In genomic region chr3:19748782-19749447, GRCh38 we compare ENCODE assay signal across 22 cellular contexts.
DNase-seq lines count a peak whose midpoint lies in the region; ATAC-seq, FAIRE-seq and TF ChIP-seq lines count a peak whose summit lies in the region.
"Had no signal": no experiment of that assay in that cellular context is flagged by ENCODE, and none has a peak within 500 bp of the region (broad histone marks: within the 10 kb centered on the region; RNA-seq: fewer than 3 reads in every experiment).

No MANE protein-coding gene starts in this region.

- H3K18ac ChIP-seq in H1 (ENCODE audit: extremely low read depth, low read length): no peak overlapping the region

- no peak overlapping the region for H4K91ac ChIP-seq in H1 (replicated peaks; ENCODE audit: insufficient read length, low read length)

- no peak overlapping the region for H3K23ac ChIP-seq in H1 (ENCODE audit: insufficient read length)

- intact Hi-C loops in colonic mucosa (cut with DNase I): no loop called here
- intact Hi-C loops in testis (cut with DNase I; ENCODE audit: low total_unique reads): no loop called here

- H3K4me1 Mint-ChIP-seq in stimulated activated naive CD8-positive, alpha-beta T cell treated with anti-CD3 and anti-CD28 coated beads, Interleukin-15, amount 100 ng/mL, for 72 hours: no peaks in the 10 kb centered on the region
- no peaks in the 10 kb centered on the region for H3K4me1 Mint-ChIP-seq in stimulated activated memory B cell treated with anti-CD40 and anti-IgM and Interleukin-4, amounts not matched to agents 10 μg/mL and 1 μg/mL and 100 μg/mL, for 72 hours
- H3K4me1 Mint-ChIP-seq: B cell; CD4-positive, CD25-positive, alpha-beta regulatory T cell; CD8-positive, alpha-beta memory T cell; IgD-negative memory B cell had no signal

- no peaks in the 10 kb centered on the region for H3K36me3 Mint-ChIP-seq in stimulated activated memory B cell treated with anti-CD40 and anti-IgM and Interleukin-4, amounts not matched to agents 10 μg/mL and 1 μg/mL and 100 μg/mL, for 72 hours
- H3K36me3 Mint-ChIP-seq: CD4-positive, CD25-positive, alpha-beta regulatory T cell had no signal

- no peak overlapping the region for H3K4me3 ChIP-seq in H1 (ENCODE audit: extremely low read depth in 1 of 4, insufficient read depth in 2 of 4, low read depth in 3 of 4, low read length in 4 of 4)
- H3K4me3 ChIP-seq in colonic mucosa: no peak overlapping the region
- H3K4me3 ChIP-seq in testis: no peak overlapping the region
- H3K4me3 ChIP-seq: BLaER1 treated with 17β-estradiol and CSF1 and Interleukin-3, amounts not matched to agents 10 nM and 100 nM; GM23248 had no signal

- no peak overlapping the region for H3K4me2 ChIP-seq in H1 (ENCODE audit: insufficient read depth in 1 of 2, low read depth in 2 of 2, low read length in 2 of 2)
- H3K4me2 ChIP-seq: BLaER1 treated with 17β-estradiol and CSF1 and Interleukin-3, amounts not matched to agents 10 nM and 100 nM had no signal

- CTCF ChIA-PET in H1 (lab: Charles Lee; ENCODE audit: partially characterized antibody): no interaction called here

- H3K56ac ChIP-seq in H1 (replicated peaks; ENCODE audit: insufficient read length, low read depth, low read length): no peak overlapping the region

- H3K14ac ChIP-seq in H1 (ENCODE audit: insufficient read length): no peak overlapping the region

- peak; percentile 7 for ATAC-seq in stimulated activated naive CD8-positive, alpha-beta T cell treated with anti-CD3 and anti-CD28 coated beads, Interleukin-15, amount 100 ng/mL, for 72 hours
- no peak for ATAC-seq in stimulated activated naive CD8-positive, alpha-beta T cell treated with anti-CD3 and anti-CD28 coated beads, Interleukin-15, Interleukin-2, amounts not matched to agents 100 U/mL and 50 U/mL, for 24 hours
- peak; percentile 20 for ATAC-seq in stimulated activated memory B cell treated with anti-CD40 and anti-IgM and Interleukin-4, amounts not matched to agents 10 μg/mL and 1 μg/mL and 100 μg/mL, for 72 hours
- ATAC-seq: HCT116, HepG2 had no signal

- FAIRE-seq in H1 (lab: Jason Lieb, UNC): no peak
- FAIRE-seq: GM12892, GM18507, H54, HepG2 had no signal

- H3K27me3 ChIP-seq in H1 (replicated peaks in 1 of 4; ENCODE audit: control insufficient read depth in 3 of 4, extremely low read depth in 1 of 4, insufficient read depth in 3 of 4, low read length in 3 of 4): no peaks in the 10 kb centered on the region
- H3K27me3 ChIP-seq in colonic mucosa: no peaks in the 10 kb centered on the region
- no peaks in the 10 kb centered on the region for H3K27me3 ChIP-seq in testis
- H3K27me3 ChIP-seq: BLaER1 treated with 17β-estradiol and CSF1 and Interleukin-3, amounts not matched to agents 10 nM and 100 nM had no signal

- no peak overlapping the region for H4K5ac ChIP-seq in H1 (ENCODE audit: insufficient read length, low read depth, low read length)

- H4K20me1 ChIP-seq in H1 (replicated peaks in 1 of 2; ENCODE audit: control insufficient read depth in 1 of 2, insufficient read depth in 2 of 2, low read length in 2 of 2): no peaks in the 10 kb centered on the region
- H4K20me1 ChIP-seq: BLaER1 treated with 17β-estradiol and CSF1 and Interleukin-3, amounts not matched to agents 10 nM and 100 nM had no signal

- no peak overlapping the region for H2BK20ac ChIP-seq in H1 (ENCODE audit: low read length)

- H2BK5ac ChIP-seq in H1 (ENCODE audit: low read depth, low read length): no peak overlapping the region

- H2AFZ ChIP-seq in H1 (ENCODE audit: low read length): 0 out of 2 replicates have a peak overlapping the region, but pooled peaks have one; percentile 7
- H2AFZ ChIP-seq: GM23248 had no signal

- no peak overlapping the region for H3K4me3 Mint-ChIP-seq in stimulated activated naive CD8-positive, alpha-beta T cell treated with anti-CD3 and anti-CD28 coated beads, Interleukin-15, amount 100 ng/mL, for 72 hours
- no peak overlapping the region for H3K4me3 Mint-ChIP-seq in stimulated activated memory B cell treated with anti-CD40 and anti-IgM and Interleukin-4, amounts not matched to agents 10 μg/mL and 1 μg/mL and 100 μg/mL, for 72 hours
- H3K4me3 Mint-ChIP-seq: B cell; CD4-positive, CD25-positive, alpha-beta regulatory T cell; CD8-positive, alpha-beta memory T cell; HFFc6; IgD-negative memory B cell had no signal

- TF ChIP-seq EP300 in H1 (IDR thresholded peaks at IDR 0.05; ENCODE audit: borderline replicate concordance in 1 of 2, low read depth in 2 of 2, low read length in 2 of 2): no peak

- H2BK15ac ChIP-seq in H1 (ENCODE audit: low read length): no peak overlapping the region

- no peaks in the 10 kb centered on the region for H3K9me3 ChIP-seq in H1 (ENCODE audit: insufficient read depth in 2 of 2, low read depth in 1 of 2, low read length in 1 of 2)
- no peaks in the 10 kb centered on the region for H3K9me3 ChIP-seq in colonic mucosa
- H3K9me3 ChIP-seq in testis: no peaks in the 10 kb centered on the region

- H3K9me3 Mint-ChIP-seq in stimulated activated naive CD8-positive, alpha-beta T cell treated with anti-CD3 and anti-CD28 coated beads, Interleukin-15, amount 100 ng/mL, for 72 hours: peaks cover 0 to 7% of the 10 kb centered on the region in 2 donors
- peaks cover 3% of the 10 kb centered on the region for H3K9me3 Mint-ChIP-seq in stimulated activated memory B cell treated with anti-CD40 and anti-IgM and Interleukin-4, amounts not matched to agents 10 μg/mL and 1 μg/mL and 100 μg/mL, for 72 hours

- H2BK12ac ChIP-seq in H1 (ENCODE audit: low read depth, low read length): no peak overlapping the region

- H3K79me2 ChIP-seq in H1 (ENCODE audit: control insufficient read depth in 1 of 2, insufficient read depth in 2 of 2, low read length in 2 of 2): no peaks in the 10 kb centered on the region

- TF ChIP-seq POLR2A in H1 (IDR thresholded peaks at IDR 0.05; ENCODE audit: control extremely low read depth in 1 of 2, low read depth in 2 of 2, low read length in 2 of 2) (no peak), testis (IDR thresholded peaks at IDR 0.05) (no peak)

- H2AK5ac ChIP-seq in H1 (ENCODE audit: low read depth, low read length): no peak overlapping the region

- H3K79me1 ChIP-seq in H1 (ENCODE audit: low read depth, low read length): no peaks in the 10 kb centered on the region

- peak overlapping the region in 1 of 2 donors; percentile 7 for H3K27ac Mint-ChIP-seq in stimulated activated naive CD8-positive, alpha-beta T cell treated with anti-CD3 and anti-CD28 coated beads, Interleukin-15, amount 100 ng/mL, for 72 hours
- no peak overlapping the region for H3K27ac Mint-ChIP-seq in stimulated activated memory B cell treated with anti-CD40 and anti-IgM and Interleukin-4, amounts not matched to agents 10 μg/mL and 1 μg/mL and 100 μg/mL, for 72 hours
- H3K27ac Mint-ChIP-seq: B cell; CD4-positive, CD25-positive, alpha-beta regulatory T cell; CD8-positive, alpha-beta memory T cell; HFFc6; IgD-negative memory B cell had no signal

- no peaks in the 10 kb centered on the region for H3K23me2 ChIP-seq in H1 (ENCODE audit: low read depth, low read length)

- H3K9ac ChIP-seq in H1 (replicated peaks in 1 of 4; ENCODE audit: extremely low read depth in 1 of 4, low read depth in 3 of 4, low read length in 3 of 4) (no peak overlapping the region), colonic mucosa (ENCODE audit: low read depth in 2 of 2, low read length in 2 of 2) (no peak overlapping the region)
- H3K9ac ChIP-seq: BLaER1 treated with 17β-estradiol and CSF1 and Interleukin-3, amounts not matched to agents 10 nM and 100 nM; GM23248 had no signal

- no peak overlapping the region for H2BK120ac ChIP-seq in H1 (replicated peaks; ENCODE audit: low read depth, low read length)

- DNase-seq in stimulated activated naive CD8-positive, alpha-beta T cell treated with anti-CD3 and anti-CD28 coated beads, Interleukin-15, amount 100 ng/mL, for 72 hours: no peak
- DNase-seq in stimulated activated naive CD8-positive, alpha-beta T cell treated with anti-CD3 and anti-CD28 coated beads, Interleukin-15, Interleukin-2, amounts not matched to agents 100 U/mL and 50 U/mL, for 24 hours: no peak
- DNase-seq in H1 (ENCODE audit: low read depth in 1 of 2, low spot score in 2 of 2) (no peak), colonic mucosa (no peak), testis (no peak)
- DNase-seq: CD4-positive, CD25-positive, alpha-beta regulatory T cell; COR-L47; DMS153; DMS79; GDM1; GM23248; HFFc6 had no signal

- POLR2A ChIA-PET in H1 (lab: Charles Lee; ENCODE audit: partially characterized antibody): no interaction called here

- 93% methylated on average over 17 of the region's 17 CpGs; no CpG with 5 or more reads in 1 of the 2 experiments for WGBS in H1 (ENCODE audit: extremely low coverage in 1 of 2, insufficient coverage in 1 of 2, insufficient read length in 1 of 2, insufficient replicate concordance in 2 of 2, low coverage in 1 of 2, low lambda C conversion rate in 2 of 2, missing lambda C conversion rate in 1 of 2), 2 experiments
- 71 to 89% methylated on average over 13 to 17 of the region's 17 CpGs for WGBS in testis, 2 donors

- H4K8ac ChIP-seq in H1 (ENCODE audit: extremely low read depth, insufficient read depth, low read length): no peak overlapping the region

- no peaks in the 10 kb centered on the region for H3K27me3 Mint-ChIP-seq in stimulated activated naive CD8-positive, alpha-beta T cell treated with anti-CD3 and anti-CD28 coated beads, Interleukin-15, amount 100 ng/mL, for 72 hours
- no peaks in the 10 kb centered on the region for H3K27me3 Mint-ChIP-seq in stimulated activated memory B cell treated with anti-CD40 and anti-IgM and Interleukin-4, amounts not matched to agents 10 μg/mL and 1 μg/mL and 100 μg/mL, for 72 hours
- H3K27me3 Mint-ChIP-seq: B cell; CD4-positive, CD25-positive, alpha-beta regulatory T cell; IgD-negative memory B cell had no signal

- H3K4me1 ChIP-seq in H1 (replicated peaks in 1 of 4; ENCODE audit: control insufficient read depth in 3 of 4, insufficient read depth in 4 of 4, low read length in 3 of 4) (peaks cover 0 to 4% (median 0%) of the 10 kb centered on the region in 4 experiments; a peak in 3 of 7 replicates), colonic mucosa (no peaks in the 10 kb centered on the region), testis (no peaks in the 10 kb centered on the region)
- H3K4me1 ChIP-seq: BLaER1 treated with 17β-estradiol and CSF1 and Interleukin-3, amounts not matched to agents 10 nM and 100 nM had no signal

- TF ChIP-seq CTCF in H1 (IDR thresholded peaks at IDR 0.05; ENCODE audit: control extremely low read depth in 1 of 3, insufficient read depth in 1 of 3, low read depth in 1 of 3, low read length in 3 of 3): no peak
- no peak for TF ChIP-seq CTCF in colonic mucosa (IDR thresholded peaks at IDR 0.05)
- TF ChIP-seq CTCF in testis (IDR thresholded peaks at IDR 0.05): no peak

- H3K36me3 ChIP-seq in H1 (ENCODE audit: control insufficient read depth in 2 of 4, insufficient read depth in 4 of 4, low read length in 3 of 4) (no peaks in the 10 kb centered on the region), colonic mucosa (no peaks in the 10 kb centered on the region), testis (ENCODE audit: low read depth, missing control alignments) (no peaks in the 10 kb centered on the region)
- H3K36me3 ChIP-seq: BLaER1 treated with 17β-estradiol and CSF1 and Interleukin-3, amounts not matched to agents 10 nM and 100 nM had no signal

- no peak overlapping the region for H3K4ac ChIP-seq in H1 (replicated peaks; ENCODE audit: insufficient read length, low read depth, low read length)

- H3K27ac ChIP-seq in H1 (ENCODE audit: low read depth, low read length) (no peak overlapping the region), colonic mucosa (no peak overlapping the region), testis (no peak overlapping the region)
- H3K27ac ChIP-seq: BLaER1 treated with 17β-estradiol and CSF1 and Interleukin-3, amounts not matched to agents 10 nM and 100 nM; GM23248 had no signal

- no peak for TF ChIP-seq RAD21 in H1 (IDR thresholded peaks at IDR 0.05 in 1 of 2, conservative IDR thresholded peaks at IDR 0.05 in 1 of 2; ENCODE audit: low read depth in 2 of 2, low read length in 2 of 2)
